8 cellular contexts compared by ENCODE assay signal in genomic region chr2:201261471-201261870, GRCh38. TPM values are rescaled to one million over a fixed set of nuclear protein-coding genes. Genes with fewer than 3 reads are reported as not detected.
DNase-seq lines count a peak whose midpoint lies in the region; ATAC-seq and TF ChIP-seq lines count a peak whose summit lies in the region.
"Had no signal": no experiment of that assay in that cellular context is flagged by ENCODE, and none has a peak within 500 bp of the region (broad histone marks: within the 10 kb centered on the region; RNA-seq: fewer than 3 reads in every experiment).

No MANE protein-coding gene starts in this region.

- H3K27ac ChIP-seq in OCI-LY3 (ENCODE audit: low read length) (peak overlapping the region; percentile 29), lower lobe of right lung (peak overlapping the region; percentile 89), subcutaneous abdominal adipose tissue (ENCODE audit: low read depth, low read length) (no peak overlapping the region)

- H3K4me1 ChIP-seq in OCI-LY3 (ENCODE audit: low read length) (peaks cover 61% of the 10 kb centered on the region), lower lobe of right lung (peaks cover 60% of the 10 kb centered on the region), subcutaneous abdominal adipose tissue (ENCODE audit: control insufficient read depth in 5 of 5, insufficient read depth in 5 of 5, low read length in 5 of 5) (peaks cover 2 to 49% (median 36%) of the 10 kb centered on the region in 5 donors)

- H3K27me3 ChIP-seq in OCI-LY3 (ENCODE audit: low read depth, low read length) (no peaks in the 10 kb centered on the region), lower lobe of right lung (ENCODE audit: low read depth) (no peaks in the 10 kb centered on the region), subcutaneous abdominal adipose tissue (ENCODE audit: control insufficient read depth in 5 of 5, insufficient read depth in 4 of 5, low read length in 5 of 5) (no peaks in the 10 kb centered on the region)

- DNase-seq in activated T-cell treated with anti-CD3 and anti-CD28 coated beads, Interleukin-2, amount 50 U/mL, for 1 hour = peak; percentile 60
- DNase-seq in lower lobe of right lung = no peak
- no peak for DNase-seq in mesenteric fat pad (ENCODE audit: low spot score)

- H3K36me3 ChIP-seq in OCI-LY3 (replicated peaks; ENCODE audit: low read depth, low read length) (peaks cover 2% of the 10 kb centered on the region), lower lobe of right lung (peaks cover 1% of the 10 kb centered on the region), subcutaneous abdominal adipose tissue (ENCODE audit: control insufficient read depth in 5 of 5, insufficient read depth in 5 of 5, low read length in 5 of 5) (peaks cover under 1 to 6% (median under 1%) of the 10 kb centered on the region in 5 donors)

- TF ChIP-seq CTCF in OCI-LY3 (IDR thresholded peaks at IDR 0.05; ENCODE audit: low read depth, low read length) (peak; percentile 16), lower lobe of right lung (IDR thresholded peaks at IDR 0.05) (no peak)

- H2AFZ ChIP-seq in OCI-LY3 (ENCODE audit: low read depth, low read length) = no peak overlapping the region

- H3K9me3 ChIP-seq in OCI-LY3 (ENCODE audit: insufficient read depth, low read length) (no peaks in the 10 kb centered on the region), lower lobe of right lung (no peaks in the 10 kb centered on the region), subcutaneous abdominal adipose tissue (ENCODE audit: control insufficient read depth in 5 of 5, low read length in 5 of 5) (no peaks in the 10 kb centered on the region)

- intact Hi-C loops in lower lobe of right lung (cut with DNase I) = no loop called here

- H3K4me3 ChIP-seq in OCI-LY3 (ENCODE audit: low read length) (peak overlapping the region; percentile 79), lower lobe of right lung (peak overlapping the region; percentile 65), subcutaneous abdominal adipose tissue (ENCODE audit: low read depth in 1 of 5, low read length in 5 of 5) (peak overlapping the region; percentile 23 to 49 (median 38))

- H3K4me2 ChIP-seq in OCI-LY3 (ENCODE audit: low read length) = peak overlapping the region; percentile 97

- ATAC-seq in lower lobe of right lung (no peak), HG02610 (IDR thresholded peaks at IDR 0.05; ENCODE audit: unreplicated experiment) (no peak), GM18517 (IDR thresholded peaks at IDR 0.05; ENCODE audit: unreplicated experiment) (no peak)
- ATAC-seq: left lobe of liver had no signal

- peak overlapping the region; percentile 86 for H3K9ac ChIP-seq in OCI-LY3 (ENCODE audit: low read length)
- H3K9ac ChIP-seq in subcutaneous abdominal adipose tissue (ENCODE audit: low read length in 5 of 5) = peak overlapping the region in 2 of 5 donors; percentile 44 to 60

- H4K20me1 ChIP-seq in OCI-LY3 (ENCODE audit: insufficient read depth, low read length) = peaks cover 43% of the 10 kb centered on the region

- peaks cover 75% of the 10 kb centered on the region for H3K79me2 ChIP-seq in OCI-LY3 (ENCODE audit: low read length)

RNA-seq across cellular contexts. Expression of gene CASP8, which starts 1.1 kb away (rescaled TPM):
- total RNA-seq in lower lobe of right lung = 44.2 TPM
- total RNA-seq in mesenteric fat pad = 25.2 TPM
